Comparison of ENCODE assay signal across 23 cellular contexts in genomic region chr5:173835131-173835530, GRCh38. TPM values are rescaled to one million over a fixed set of nuclear protein-coding genes. Genes with fewer than 3 reads are reported as not detected.
DNase-seq lines count a peak whose midpoint lies in the region; ATAC-seq, FAIRE-seq and TF ChIP-seq lines count a peak whose summit lies in the region.
"Had no signal": no experiment of that assay in that cellular context is flagged by ENCODE, and none has a peak within 500 bp of the region (broad histone marks: within the 10 kb centered on the region; RNA-seq: fewer than 3 reads in every experiment).

No MANE protein-coding gene starts in this region.

- H2BK120ac ChIP-seq in mesendoderm (ENCODE audit: low read depth, low read length): no peak overlapping the region

- H3K4me3 ChIP-seq in right atrium auricular region: no peak overlapping the region
- H3K4me3 ChIP-seq in mesendoderm (ENCODE audit: low read length): no peak overlapping the region
- no peak overlapping the region for H3K4me3 ChIP-seq in WERI-Rb-1 (ENCODE audit: low read depth, low read length)
- H3K4me3 ChIP-seq: ascending aorta, pancreas, tibial artery had no signal

- H3K9ac ChIP-seq in mesendoderm (ENCODE audit: low read length): no peak overlapping the region

- no peak overlapping the region for H4K5ac ChIP-seq in mesendoderm (ENCODE audit: low read length)

- H3K9me3 ChIP-seq in right atrium auricular region (no peaks in the 10 kb centered on the region), WERI-Rb-1 (ENCODE audit: severe bottlenecking) (no peaks in the 10 kb centered on the region)
- H3K9me3 ChIP-seq: ascending aorta, pancreas, tibial artery had no signal

- H4K8ac ChIP-seq in mesendoderm (ENCODE audit: low read depth, low read length): no peak overlapping the region

- H3K79me2 ChIP-seq in mesendoderm (ENCODE audit: control insufficient read depth, insufficient read depth, low read length): no peaks in the 10 kb centered on the region

- H3K4me1 ChIP-seq in right atrium auricular region: no peaks in the 10 kb centered on the region
- H3K4me1 ChIP-seq in mesendoderm (ENCODE audit: control insufficient read depth, low read depth, low read length): peaks cover 12% of the 10 kb centered on the region
- H3K4me1 ChIP-seq: ascending aorta had no signal

- no CpG with 5 or more reads among the region's 3 CpGs for WGBS in mesendoderm (ENCODE audit: extremely low coverage, insufficient coverage, low lambda C conversion rate)

- H2BK5ac ChIP-seq in mesendoderm (ENCODE audit: low read length): no peak overlapping the region

- no peak overlapping the region for H3K27ac ChIP-seq in right atrium auricular region
- no peak overlapping the region for H3K27ac ChIP-seq in mesendoderm (ENCODE audit: low read depth, low read length)
- no peak overlapping the region for H3K27ac ChIP-seq in WERI-Rb-1
- H3K27ac ChIP-seq: ascending aorta, epithelial cell of prostate, tibial artery had no signal

- peak; percentile 45 for DNase-seq in Right ventricle myocardium superior
- DNase-seq in right atrium auricular region (ENCODE audit: low spot score): no peak
- DNase-seq in SKM-1 treated with dmso at 0.1 percent for 144 hours (lab: John Stamatoyannopoulos, UW; ENCODE audit: unreplicated experiment): peak; percentile 49
- DNase-seq in mesendoderm: no peak
- DNase-seq in WERI-Rb-1: no peak
- DNase-seq in stimulated activated naive CD8-positive, alpha-beta T cell treated with anti-CD3 and anti-CD28 coated beads, Interleukin-15, Interleukin-2, amounts not matched to agents 100 U/mL and 50 U/mL, for 24 hours: no peak
- DNase-seq in GM19239 (ENCODE audit: insufficient read length, low spot score): no peak
- DNase-seq in GM13977 (ENCODE audit: low spot score): no peak
- DNase-seq: activated CD4-positive, alpha-beta T cell treated with anti-CD3 and anti-CD28 coated beads for 1 hour; activated naive CD4-positive, alpha-beta T cell treated with anti-CD3 and anti-CD28 coated beads, Interleukin-2, amount 50 U/mL, for 16 hours; activated T-cell treated with anti-CD3 and anti-CD28 coated beads, Interleukin-2, amount 50 U/mL, for 4 hours; pancreas; stimulated activated naive CD4-positive, alpha-beta T cell treated with Interleukin-2 at 50 U/mL for 16 hours; T1000; tibial artery had no signal

- H2BK15ac ChIP-seq in mesendoderm (replicated peaks; ENCODE audit: low read depth): no peak overlapping the region

- no peak overlapping the region for H3K23ac ChIP-seq in mesendoderm (ENCODE audit: low read length)

- intact Hi-C loops in Right ventricle myocardium superior (cut with DNase I): loop anchor here (5.0 kb wide), 1 partner anchor 48 kb away; no protein-coding TSS in a partner anchor

- ATAC-seq in Right ventricle myocardium superior (ENCODE audit: poor library complexity): peak; percentile 48
- no peak for ATAC-seq in stimulated activated naive CD8-positive, alpha-beta T cell treated with anti-CD3 and anti-CD28 coated beads, Interleukin-15, Interleukin-2, amounts not matched to agents 100 U/mL and 50 U/mL, for 24 hours
- ATAC-seq: activated T-cell treated with anti-CD3 and anti-CD28 coated beads, Interleukin-2, amount 50 U/mL, for 4 hours; HCT116; natural killer cell treated with Interleukin-12 subunit alpha and Interleukin-12 subunit beta and Interleukin-15 and Interleukin-18, amount 100 ng/mL, for 72 hours; Panc1; SK-N-SH treated with all-trans-retinoic acid at 6 μM for 48 hours had no signal

- FAIRE-seq in GM19239 (lab: Jason Lieb, UNC): no peak
- FAIRE-seq: A204.1, islet of Langerhans, pancreas had no signal

- H3K36me3 ChIP-seq in right atrium auricular region (no peaks in the 10 kb centered on the region), mesendoderm (ENCODE audit: control insufficient read depth, insufficient read depth, low read length) (no peaks in the 10 kb centered on the region), WERI-Rb-1 (no peaks in the 10 kb centered on the region)
- H3K36me3 ChIP-seq: ascending aorta, pancreas, tibial artery had no signal

- in situ Hi-C loops in GM13977 (cut with MboI; ENCODE audit: low pct_unique_long_range_greater_than_20kb, low sequenced_read_pairs, unreplicated experiment): no loop called here

- H3K56ac ChIP-seq in mesendoderm (ENCODE audit: low read length): peak overlapping the region; percentile 62

- H3K4ac ChIP-seq in mesendoderm (ENCODE audit: low read depth, low read length): no peak overlapping the region

- no peaks in the 10 kb centered on the region for H3K79me1 ChIP-seq in mesendoderm (ENCODE audit: low read length)

- no peak overlapping the region for H3K4me2 ChIP-seq in mesendoderm (ENCODE audit: low read length)

- H3K27me3 ChIP-seq in right atrium auricular region (no peaks in the 10 kb centered on the region), mesendoderm (ENCODE audit: insufficient read depth, low read length, poor library complexity) (no peaks in the 10 kb centered on the region), WERI-Rb-1 (ENCODE audit: insufficient read depth, low read depth, severe bottlenecking) (no peaks in the 10 kb centered on the region)
- H3K27me3 ChIP-seq: ascending aorta, pancreas, tibial artery had no signal

- peak overlapping the region; percentile 39 for H2AK5ac ChIP-seq in mesendoderm (ENCODE audit: low read length)

- TF ChIP-seq CTCF in right atrium auricular region (IDR thresholded peaks at IDR 0.05) (no peak), WERI-Rb-1 (IDR thresholded peaks at IDR 0.05; ENCODE audit: low read depth, low read length) (no peak), GM13977 (IDR thresholded peaks at IDR 0.05; ENCODE audit: extremely low read depth, insufficient read depth, missing control alignments) (no peak)

- no peak overlapping the region for H3K18ac ChIP-seq in mesendoderm (ENCODE audit: low read length)

RNA-seq across cellular contexts. Expression of gene CPEB4, which starts 53.0 kb away (rescaled TPM):
- total RNA-seq in Right ventricle myocardium superior (118 TPM), right atrium auricular region (100 to 1,000 TPM in 1 of 2 donors, 10 to 100 TPM in 1; 79.5 to 127 TPM)
- 2.4 TPM for polyA plus RNA-seq in mesendoderm (2013, experiment 1 of 2)
- polyA plus RNA-seq in mesendoderm (2013, experiment 2 of 2): 2.4 TPM

Comparison
In these comparisons a context has a peak if more than half of its experiments do, and no peak if none do; other contexts are left out.
1. DNase-seq: peak in Right ventricle myocardium superior (single experiment) and SKM-1 treated with dmso at 0.1 percent for 144 hours (single experiment); none in right atrium auricular region (single experiment), mesendoderm (single experiment), WERI-Rb-1 (single experiment), stimulated activated naive CD8-positive, alpha-beta T cell treated with anti-CD3 and anti-CD28 coated beads, Interleukin-15, Interleukin-2, amounts not matched to agents 100 U/mL and 50 U/mL, for 24 hours (single experiment), GM19239 (single experiment) and GM13977 (single experiment).